Comparison of ENCODE assay signal across 8 cellular contexts in genomic region chr6:85641522-85641915, GRCh38. TPM values are rescaled to one million over a fixed set of nuclear protein-coding genes. Genes with fewer than 3 reads are reported as not detected.
DNase-seq lines count a peak whose midpoint lies in the region; ATAC-seq and FAIRE-seq lines count a peak whose summit lies in the region.

No MANE protein-coding gene starts in this region.

- H3K4me3 ChIP-seq in GM23248: peak overlapping the region; percentile 98
- peak overlapping the region; percentile 99 for H3K4me3 ChIP-seq in effector memory CD4-positive, alpha-beta T cell (ENCODE audit: insufficient read depth, low read depth, low read length, poor library complexity, severe bottlenecking)

- H3K9me3 Mint-ChIP-seq in natural killer cell treated with Interleukin-12 subunit alpha and Interleukin-12 subunit beta and Interleukin-15 and Interleukin-18, amount 100 ng/mL, for 72 hours: peaks cover 4% of the 10 kb centered on the region

- FAIRE-seq in RCC 7860 (lab: Jason Lieb, UNC): no peak

- peaks cover 47% of the 10 kb centered on the region for H3K36me3 Mint-ChIP-seq in natural killer cell treated with Interleukin-12 subunit alpha and Interleukin-12 subunit beta and Interleukin-15 and Interleukin-18, amount 100 ng/mL, for 72 hours

- 1% methylated on average over 12 to 14 of the region's 14 CpGs for WGBS in GM23248 (ENCODE audit: low coverage in 1 of 2, low lambda C conversion rate in 2 of 2, missing lambda C conversion rate in 2 of 2), 2 experiments

- peaks cover 46% of the 10 kb centered on the region for H3K4me1 ChIP-seq in GM23248 (ENCODE audit: insufficient read depth)
- H3K4me1 ChIP-seq in effector memory CD4-positive, alpha-beta T cell (ENCODE audit: control insufficient read depth, insufficient read depth, low read length, poor library complexity, severe bottlenecking): peaks cover 20% of the 10 kb centered on the region

- H3K27me3 Mint-ChIP-seq in natural killer cell treated with Interleukin-12 subunit alpha and Interleukin-12 subunit beta and Interleukin-15 and Interleukin-18, amount 100 ng/mL, for 72 hours: no peaks in the 10 kb centered on the region

- peak overlapping the region; percentile 100 for H3K9ac ChIP-seq in GM23248

- H3K27ac ChIP-seq in GM23248: peak overlapping the region; percentile 100
- H3K27ac ChIP-seq in effector memory CD4-positive, alpha-beta T cell (ENCODE audit: insufficient read depth, low read length, poor library complexity, severe bottlenecking): peak overlapping the region; percentile 98

- H3K36me3 ChIP-seq in GM23248 (ENCODE audit: low read depth): peaks cover 40% of the 10 kb centered on the region
- peaks cover 28% of the 10 kb centered on the region for H3K36me3 ChIP-seq in effector memory CD4-positive, alpha-beta T cell (ENCODE audit: control insufficient read depth, insufficient read depth, low read length)

- ATAC-seq in natural killer cell treated with Interleukin-12 subunit alpha and Interleukin-12 subunit beta and Interleukin-15 and Interleukin-18, amount 100 ng/mL, for 72 hours: no peak
- no peak for ATAC-seq in GM18873 (IDR thresholded peaks at IDR 0.05; ENCODE audit: low FRiP score, unreplicated experiment)

- peak; percentile 65 for DNase-seq in GM23248
- peak; percentile 53 for DNase-seq in OCI-M1 (lab: John Stamatoyannopoulos, UW)
- DNase-seq in effector memory CD4-positive, alpha-beta T cell: no peak
- DNase-seq in natural killer cell treated with Interleukin-12 subunit alpha and Interleukin-12 subunit beta and Interleukin-15 and Interleukin-18, amount 100 ng/mL, for 72 hours (ENCODE audit: low spot score): no peak
- DNase-seq in RCC 7860 (ENCODE audit: low spot score): no peak
- DNase-seq in NCI-H187 (lab: John Stamatoyannopoulos, UW): no peak
- DNase-seq in cerebellum (ENCODE audit: low spot score): no peak

- no peak overlapping the region for H2AFZ ChIP-seq in GM23248

- peaks cover 62% of the 10 kb centered on the region for H3K79me2 ChIP-seq in GM23248 (ENCODE audit: insufficient read depth)

- in situ Hi-C loops in GM23248 (cut with MboI): no loop called here

- H3K4me2 ChIP-seq in GM23248 (ENCODE audit: unreplicated experiment): peak overlapping the region; percentile 92

- no peaks in the 10 kb centered on the region for H3K9me3 ChIP-seq in GM23248 (ENCODE audit: low read depth)
- H3K9me3 ChIP-seq in effector memory CD4-positive, alpha-beta T cell (ENCODE audit: control insufficient read depth, low read length): no peaks in the 10 kb centered on the region

- H3K27ac Mint-ChIP-seq in natural killer cell treated with Interleukin-12 subunit alpha and Interleukin-12 subunit beta and Interleukin-15 and Interleukin-18, amount 100 ng/mL, for 72 hours: peak overlapping the region; percentile 82 to 90

- peaks cover 37% of the 10 kb centered on the region for H4K20me1 ChIP-seq in GM23248 (ENCODE audit: insufficient read depth)

- no peaks in the 10 kb centered on the region for H3K9me2 ChIP-seq in GM23248 (ENCODE audit: insufficient read depth)

- H3K4me3 Mint-ChIP-seq in natural killer cell treated with Interleukin-12 subunit alpha and Interleukin-12 subunit beta and Interleukin-15 and Interleukin-18, amount 100 ng/mL, for 72 hours: peak overlapping the region; percentile 99

- H3K4me1 Mint-ChIP-seq in natural killer cell treated with Interleukin-12 subunit alpha and Interleukin-12 subunit beta and Interleukin-15 and Interleukin-18, amount 100 ng/mL, for 72 hours (ENCODE audit: low read depth in 2 of 2): peaks cover 48 to 60% of the 10 kb centered on the region in 2 donors

- peaks cover 30% of the 10 kb centered on the region for H3F3A ChIP-seq in GM23248 (ENCODE audit: insufficient read depth)

- H3K27me3 ChIP-seq in GM23248 (replicated peaks; ENCODE audit: insufficient read depth): no peaks in the 10 kb centered on the region
- no peaks in the 10 kb centered on the region for H3K27me3 ChIP-seq in effector memory CD4-positive, alpha-beta T cell (replicated peaks; ENCODE audit: control insufficient read depth, insufficient read depth, low read length, poor library complexity, severe bottlenecking)

RNA-seq across cellular contexts. Expression of gene SYNCRIP, which starts 1.2 kb away (rescaled TPM):
- 77.9 and 99.0 TPM in 2 replicates for total RNA-seq in GM23248 (2014; rRNA removed; shearing (Covaris generic))
- 138 and 150 TPM in 2 replicates for polyA plus RNA-seq in GM23248 (2016; fragmentation: Nextera tagmentation; extraction: Ambion mirVana)
- total RNA-seq in natural killer cell treated with Interleukin-12 subunit alpha and Interleukin-12 subunit beta and Interleukin-15 and Interleukin-18, amount 100 ng/mL, for 72 hours: 100 to 1,000 TPM; 142 to 150 TPM
- 95.2 TPM for total RNA-seq in cerebellum

RNA-seq across cellular contexts. Expression of gene SNX14, which starts 47.9 kb away (rescaled TPM):
- total RNA-seq in GM23248 (2014; rRNA removed; shearing (Covaris generic)): 70.1 and 72.4 TPM in 2 replicates
- 68.3 and 70.6 TPM in 2 replicates for polyA plus RNA-seq in GM23248 (2016; fragmentation: Nextera tagmentation; extraction: Ambion mirVana)
- total RNA-seq in natural killer cell treated with Interleukin-12 subunit alpha and Interleukin-12 subunit beta and Interleukin-15 and Interleukin-18, amount 100 ng/mL, for 72 hours: 10 to 100 TPM; 78.3 to 88.0 TPM
- total RNA-seq in cerebellum: 125 TPM

Comparison
In these comparisons a context has a peak if more than half of its experiments do, and no peak if none do; other contexts are left out.
1. DNase-seq: peak in GM23248 (single experiment) and OCI-M1 (single experiment); none in effector memory CD4-positive, alpha-beta T cell (0 of 3), natural killer cell treated with Interleukin-12 subunit alpha and Interleukin-12 subunit beta and Interleukin-15 and Interleukin-18, amount 100 ng/mL, for 72 hours (single experiment), RCC 7860 (single experiment), NCI-H187 (0 of 2) and cerebellum (single experiment).